1 cellular context compared by ENCODE assay signal in the genomic region with DNA sequence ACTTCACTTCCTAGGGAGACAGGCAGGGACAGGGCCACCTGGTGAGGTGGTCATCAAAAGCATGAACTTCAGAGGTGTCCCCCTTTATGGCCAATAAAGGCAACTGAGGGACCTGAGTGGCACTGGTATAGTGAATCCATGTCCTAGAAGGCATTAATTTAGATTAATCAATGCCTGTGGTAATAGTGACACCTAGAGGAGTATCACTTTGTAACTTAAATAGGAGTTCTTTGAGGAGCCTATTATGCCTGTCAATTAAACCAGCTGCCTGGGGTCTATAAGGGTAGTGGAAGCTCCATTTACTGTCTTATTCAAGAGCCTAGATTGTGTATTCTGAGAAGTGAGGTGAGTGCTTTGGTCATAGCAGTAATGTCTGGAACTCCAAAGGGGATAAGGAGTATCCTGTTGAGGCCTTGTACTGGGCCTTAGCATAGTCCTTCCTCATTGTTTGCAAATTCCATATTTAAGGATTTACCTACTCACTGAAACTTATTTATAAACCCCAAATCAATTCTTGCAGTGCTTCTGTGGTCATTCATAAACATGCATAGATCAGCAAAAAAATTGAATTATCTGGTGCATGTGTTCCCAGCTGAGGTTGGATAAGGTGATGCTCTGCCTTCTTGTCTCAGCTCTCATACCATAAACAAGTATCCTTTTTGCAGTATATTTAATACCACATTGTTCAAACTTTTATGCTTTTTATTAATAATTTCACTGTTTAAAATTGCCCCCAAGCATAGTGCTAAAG.
TF ChIP-seq lines count a peak whose summit lies in the region.

No MANE protein-coding gene starts in this region.

TF ChIP-seq in Ishikawa, 13 proteins besides CTCF, POLR2A, EP300 and RAD21 (continued from another document):
- TF ChIP-seq, protein P1, sequence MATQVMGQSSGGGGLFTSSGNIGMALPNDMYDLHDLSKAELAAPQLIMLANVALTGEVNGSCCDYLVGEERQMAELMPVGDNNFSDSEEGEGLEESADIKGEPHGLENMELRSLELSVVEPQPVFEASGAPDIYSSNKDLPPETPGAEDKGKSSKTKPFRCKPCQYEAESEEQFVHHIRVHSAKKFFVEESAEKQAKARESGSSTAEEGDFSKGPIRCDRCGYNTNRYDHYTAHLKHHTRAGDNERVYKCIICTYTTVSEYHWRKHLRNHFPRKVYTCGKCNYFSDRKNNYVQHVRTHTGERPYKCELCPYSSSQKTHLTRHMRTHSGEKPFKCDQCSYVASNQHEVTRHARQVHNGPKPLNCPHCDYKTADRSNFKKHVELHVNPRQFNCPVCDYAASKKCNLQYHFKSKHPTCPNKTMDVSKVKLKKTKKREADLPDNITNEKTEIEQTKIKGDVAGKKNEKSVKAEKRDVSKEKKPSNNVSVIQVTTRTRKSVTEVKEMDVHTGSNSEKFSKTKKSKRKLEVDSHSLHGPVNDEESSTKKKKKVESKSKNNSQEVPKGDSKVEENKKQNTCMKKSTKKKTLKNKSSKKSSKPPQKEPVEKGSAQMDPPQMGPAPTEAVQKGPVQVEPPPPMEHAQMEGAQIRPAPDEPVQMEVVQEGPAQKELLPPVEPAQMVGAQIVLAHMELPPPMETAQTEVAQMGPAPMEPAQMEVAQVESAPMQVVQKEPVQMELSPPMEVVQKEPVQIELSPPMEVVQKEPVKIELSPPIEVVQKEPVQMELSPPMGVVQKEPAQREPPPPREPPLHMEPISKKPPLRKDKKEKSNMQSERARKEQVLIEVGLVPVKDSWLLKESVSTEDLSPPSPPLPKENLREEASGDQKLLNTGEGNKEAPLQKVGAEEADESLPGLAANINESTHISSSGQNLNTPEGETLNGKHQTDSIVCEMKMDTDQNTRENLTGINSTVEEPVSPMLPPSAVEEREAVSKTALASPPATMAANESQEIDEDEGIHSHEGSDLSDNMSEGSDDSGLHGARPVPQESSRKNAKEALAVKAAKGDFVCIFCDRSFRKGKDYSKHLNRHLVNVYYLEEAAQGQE (IDR thresholded peaks at IDR 0.05; ENCODE audit: low read depth) = no peak
- TF ChIP-seq, protein P2, sequence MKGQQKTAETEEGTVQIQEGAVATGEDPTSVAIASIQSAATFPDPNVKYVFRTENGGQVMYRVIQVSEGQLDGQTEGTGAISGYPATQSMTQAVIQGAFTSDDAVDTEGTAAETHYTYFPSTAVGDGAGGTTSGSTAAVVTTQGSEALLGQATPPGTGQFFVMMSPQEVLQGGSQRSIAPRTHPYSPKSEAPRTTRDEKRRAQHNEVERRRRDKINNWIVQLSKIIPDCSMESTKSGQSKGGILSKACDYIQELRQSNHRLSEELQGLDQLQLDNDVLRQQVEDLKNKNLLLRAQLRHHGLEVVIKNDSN (IDR thresholded peaks at IDR 0.05) = no peak
- TF ChIP-seq CEBPB (IDR thresholded peaks at IDR 0.05) = no peak
